Comparison of ENCODE assay signal across 17 cellular contexts in the genomic region with DNA sequence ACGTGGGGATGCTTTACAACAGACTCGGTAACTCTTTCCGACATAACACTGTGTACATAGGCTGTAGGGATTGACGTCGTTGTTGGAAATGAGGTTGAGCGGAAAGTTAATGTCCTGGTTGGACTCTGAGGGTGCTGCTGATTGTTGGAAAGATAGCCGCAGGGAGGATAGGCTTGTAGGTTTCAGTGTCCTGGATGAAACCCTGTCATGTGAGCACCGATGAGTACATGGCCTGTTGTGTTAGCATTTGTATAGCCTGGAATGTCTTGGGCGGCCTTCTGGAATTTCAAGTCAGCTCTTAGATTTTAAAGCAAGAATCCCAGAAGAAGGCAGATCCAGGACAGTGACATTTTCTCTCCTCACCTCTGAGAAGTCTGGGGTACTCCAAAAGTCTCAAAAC.
A peak's percentile ranks its signal among the peaks of the same experiment; 100 is the strongest.
DNase-seq lines count a peak whose midpoint lies in the region; ATAC-seq and TF ChIP-seq lines count a peak whose summit lies in the region.
"Had no signal": no experiment of that assay in that cellular context is flagged by ENCODE, and none has a peak within 500 bp of the region (broad histone marks: within the 10 kb centered on the region; RNA-seq: fewer than 3 reads in every experiment).

No MANE protein-coding gene starts in this region.

- DNase-seq in activated CD4-positive, alpha-beta memory T cell treated with anti-CD3 and anti-CD28 coated beads, Interleukin-2, amount 10 ng/mL, durations not matched to agents 7 days and 5 days: peak; percentile 4
- DNase-seq in activated CD4-positive, alpha-beta memory T cell treated with anti-CD3 and anti-CD28 coated beads for 36 hours: no peak
- DNase-seq in choroid plexus epithelial cell (ENCODE audit: low read depth): peak; percentile 41
- no peak for DNase-seq in memory B cell (ENCODE audit: low spot score in 2 of 2)
- no peak for DNase-seq in immature natural killer cell
- DNase-seq in NCI-H187 treated with DMSO at 0.1 percent for 48 hours (lab: John Stamatoyannopoulos, UW): no peak
- DNase-seq in NCI-H2171 (lab: John Stamatoyannopoulos, UW): no peak
- DNase-seq: activated CD8-positive, alpha-beta T cell treated with anti-CD3 and anti-CD28 coated beads, Interleukin-2, amount 10 ng/mL, durations not matched to agents 7 days and 5 days; activated gamma-delta T cell; foreskin keratinocyte; left cardiac atrium; NCI-H1105; SJCRH30; stimulated activated CD8-positive, alpha-beta memory T cell treated with anti-CD3 and anti-CD28 coated beads, Interleukin-4, amount 100 ng/mL, for 48 hours had no signal

- no peaks in the 10 kb centered on the region for H3K27me3 Mint-ChIP-seq in activated CD4-positive, alpha-beta memory T cell treated with anti-CD3 and anti-CD28 coated beads, Interleukin-2, amount 10 ng/mL, durations not matched to agents 7 days and 5 days
- no peaks in the 10 kb centered on the region for H3K27me3 Mint-ChIP-seq in activated CD4-positive, alpha-beta memory T cell treated with anti-CD3 and anti-CD28 coated beads for 36 hours
- no peaks in the 10 kb centered on the region for H3K27me3 Mint-ChIP-seq in memory B cell
- no peaks in the 10 kb centered on the region for H3K27me3 Mint-ChIP-seq in stimulated activated memory B cell treated with anti-CD40 and anti-IgM and Interleukin-4, amounts not matched to agents 10 μg/mL and 1 μg/mL and 100 μg/mL, for 72 hours
- H3K27me3 Mint-ChIP-seq in immature natural killer cell (ENCODE audit: low read depth in 3 of 3): peaks cover 0 to 3% (median 0%) of the 10 kb centered on the region in 3 donors
- H3K27me3 Mint-ChIP-seq: IgD-negative memory B cell had no signal

- no peaks in the 10 kb centered on the region for H3K9me3 Mint-ChIP-seq in activated CD4-positive, alpha-beta memory T cell treated with anti-CD3 and anti-CD28 coated beads, Interleukin-2, amount 10 ng/mL, durations not matched to agents 7 days and 5 days
- H3K9me3 Mint-ChIP-seq in activated CD4-positive, alpha-beta memory T cell treated with anti-CD3 and anti-CD28 coated beads for 36 hours: no peaks in the 10 kb centered on the region
- no peaks in the 10 kb centered on the region for H3K9me3 Mint-ChIP-seq in memory B cell
- H3K9me3 Mint-ChIP-seq in stimulated activated memory B cell treated with anti-CD40 and anti-IgM and Interleukin-4, amounts not matched to agents 10 μg/mL and 1 μg/mL and 100 μg/mL, for 72 hours: no peaks in the 10 kb centered on the region
- no peaks in the 10 kb centered on the region for H3K9me3 Mint-ChIP-seq in immature natural killer cell
- H3K9me3 Mint-ChIP-seq: IgD-negative memory B cell had no signal

- CTCF ChIA-PET in activated CD4-positive, alpha-beta memory T cell treated with anti-CD3 and anti-CD28 coated beads, Interleukin-2, amount 10 ng/mL, durations not matched to agents 7 days and 5 days (lab: Charles Lee): interaction anchor here (0.6 to 4.6 kb wide), 12 partner anchors 9 to 254 kb away, joined by 3 to 38 read pairs (median 4); a partner anchor contains a TSS
- CTCF ChIA-PET in activated CD4-positive, alpha-beta memory T cell treated with anti-CD3 and anti-CD28 coated beads for 36 hours (lab: Charles Lee): interaction anchor here (1.1 to 3.4 kb wide), 7 partner anchors 11 to 96 kb away, joined by 3 to 37 read pairs (median 3); a partner anchor contains a TSS

- H3K27ac Mint-ChIP-seq in activated CD4-positive, alpha-beta memory T cell treated with anti-CD3 and anti-CD28 coated beads, Interleukin-2, amount 10 ng/mL, durations not matched to agents 7 days and 5 days: no peak overlapping the region
- no peak overlapping the region for H3K27ac Mint-ChIP-seq in activated CD4-positive, alpha-beta memory T cell treated with anti-CD3 and anti-CD28 coated beads for 36 hours
- peak overlapping the region; percentile 9 for H3K27ac Mint-ChIP-seq in memory B cell
- H3K27ac Mint-ChIP-seq in stimulated activated memory B cell treated with anti-CD40 and anti-IgM and Interleukin-4, amounts not matched to agents 10 μg/mL and 1 μg/mL and 100 μg/mL, for 72 hours: peak overlapping the region; percentile 38
- peak overlapping the region in 3 of 6 donors; percentile 5 to 45 (median 25) for H3K27ac Mint-ChIP-seq in immature natural killer cell
- H3K27ac Mint-ChIP-seq: activated CD8-positive, alpha-beta T cell treated with anti-CD3 and anti-CD28 coated beads, Interleukin-2, amount 10 ng/mL, durations not matched to agents 7 days and 5 days had no signal

- POLR2A ChIA-PET in activated CD4-positive, alpha-beta memory T cell treated with anti-CD3 and anti-CD28 coated beads, Interleukin-2, amount 10 ng/mL, durations not matched to agents 7 days and 5 days (lab: Charles Lee): interaction anchor here (1.2 to 2.2 kb wide), 2 partner anchors 63 to 70 kb away, joined by 4 to 9 read pairs; a partner anchor contains a TSS
- POLR2A ChIA-PET in activated CD4-positive, alpha-beta memory T cell treated with anti-CD3 and anti-CD28 coated beads for 36 hours (lab: Charles Lee): no interaction called here

- H3K36me3 Mint-ChIP-seq in activated CD4-positive, alpha-beta memory T cell treated with anti-CD3 and anti-CD28 coated beads, Interleukin-2, amount 10 ng/mL, durations not matched to agents 7 days and 5 days (ENCODE audit: low read depth): peaks cover 19% of the 10 kb centered on the region
- peaks cover 8% of the 10 kb centered on the region for H3K36me3 Mint-ChIP-seq in activated CD4-positive, alpha-beta memory T cell treated with anti-CD3 and anti-CD28 coated beads for 36 hours
- H3K36me3 Mint-ChIP-seq in memory B cell (peaks cover 15% of the 10 kb centered on the region), immature natural killer cell (peaks cover 3 to 7% (median 4%) of the 10 kb centered on the region in 3 donors)
- peaks cover 30% of the 10 kb centered on the region for H3K36me3 Mint-ChIP-seq in stimulated activated memory B cell treated with anti-CD40 and anti-IgM and Interleukin-4, amounts not matched to agents 10 μg/mL and 1 μg/mL and 100 μg/mL, for 72 hours

- no peak for TF ChIP-seq CTCF in choroid plexus epithelial cell (conservative IDR thresholded peaks at IDR 0.05; ENCODE audit: low read depth, low read length)

- no peak overlapping the region for H3K4me3 ChIP-seq in choroid plexus epithelial cell (ENCODE audit: low read depth, low read length)
- H3K4me3 ChIP-seq: breast epithelium, SJCRH30 had no signal

- H3K4me1 Mint-ChIP-seq in activated CD4-positive, alpha-beta memory T cell treated with anti-CD3 and anti-CD28 coated beads, Interleukin-2, amount 10 ng/mL, durations not matched to agents 7 days and 5 days: peaks cover 20% of the 10 kb centered on the region
- H3K4me1 Mint-ChIP-seq in activated CD4-positive, alpha-beta memory T cell treated with anti-CD3 and anti-CD28 coated beads for 36 hours (ENCODE audit: low read depth): peaks cover 8% of the 10 kb centered on the region
- H3K4me1 Mint-ChIP-seq in memory B cell: peaks cover 26% of the 10 kb centered on the region
- peaks cover 37% of the 10 kb centered on the region for H3K4me1 Mint-ChIP-seq in stimulated activated memory B cell treated with anti-CD40 and anti-IgM and Interleukin-4, amounts not matched to agents 10 μg/mL and 1 μg/mL and 100 μg/mL, for 72 hours
- peaks cover 11 to 16% of the 10 kb centered on the region in 2 donors for H3K4me1 Mint-ChIP-seq in immature natural killer cell

- no peak overlapping the region for H3K4me3 Mint-ChIP-seq in activated CD4-positive, alpha-beta memory T cell treated with anti-CD3 and anti-CD28 coated beads, Interleukin-2, amount 10 ng/mL, durations not matched to agents 7 days and 5 days
- no peak overlapping the region for H3K4me3 Mint-ChIP-seq in activated CD4-positive, alpha-beta memory T cell treated with anti-CD3 and anti-CD28 coated beads for 36 hours
- H3K4me3 Mint-ChIP-seq in memory B cell: no peak overlapping the region
- no peak overlapping the region for H3K4me3 Mint-ChIP-seq in stimulated activated memory B cell treated with anti-CD40 and anti-IgM and Interleukin-4, amounts not matched to agents 10 μg/mL and 1 μg/mL and 100 μg/mL, for 72 hours
- H3K4me3 Mint-ChIP-seq in immature natural killer cell: no peak overlapping the region
- H3K4me3 Mint-ChIP-seq: activated CD8-positive, alpha-beta T cell treated with anti-CD3 and anti-CD28 coated beads, Interleukin-2, amount 10 ng/mL, durations not matched to agents 7 days and 5 days; IgD-negative memory B cell had no signal

- ATAC-seq in memory B cell (ENCODE audit: low read depth): no peak
- ATAC-seq in stimulated activated memory B cell treated with anti-CD40 and anti-IgM and Interleukin-4, amounts not matched to agents 10 μg/mL and 1 μg/mL and 100 μg/mL, for 72 hours: no peak
- ATAC-seq: activated CD8-positive, alpha-beta T cell treated with anti-CD3 and anti-CD28 coated beads, Interleukin-2, amount 10 ng/mL, durations not matched to agents 7 days and 5 days; foreskin keratinocyte; left cardiac atrium had no signal

- intact Hi-C loops in activated CD4-positive, alpha-beta memory T cell treated with anti-CD3 and anti-CD28 coated beads for 36 hours (cut with micrococcal nuclease): no loop called here

Comparison
In these comparisons a context has a peak if more than half of its experiments do, and no peak if none do; other contexts are left out.
1. DNase-seq: peak in activated CD4-positive, alpha-beta memory T cell treated with anti-CD3 and anti-CD28 coated beads, Interleukin-2, amount 10 ng/mL, durations not matched to agents 7 days and 5 days (single experiment) and choroid plexus epithelial cell (single experiment); none in activated CD4-positive, alpha-beta memory T cell treated with anti-CD3 and anti-CD28 coated beads for 36 hours (single experiment), memory B cell (0 of 2), immature natural killer cell (0 of 3), NCI-H187 treated with DMSO at 0.1 percent for 48 hours (single experiment) and NCI-H2171 (single experiment).
2. H3K27ac Mint-ChIP-seq: peak in memory B cell (single experiment) and stimulated activated memory B cell treated with anti-CD40 and anti-IgM and Interleukin-4, amounts not matched to agents 10 μg/mL and 1 μg/mL and 100 μg/mL, for 72 hours (single experiment); none in activated CD4-positive, alpha-beta memory T cell treated with anti-CD3 and anti-CD28 coated beads, Interleukin-2, amount 10 ng/mL, durations not matched to agents 7 days and 5 days (single experiment) and activated CD4-positive, alpha-beta memory T cell treated with anti-CD3 and anti-CD28 coated beads for 36 hours (single experiment).